25 cellular contexts compared by ENCODE assay signal in the genomic region with DNA sequence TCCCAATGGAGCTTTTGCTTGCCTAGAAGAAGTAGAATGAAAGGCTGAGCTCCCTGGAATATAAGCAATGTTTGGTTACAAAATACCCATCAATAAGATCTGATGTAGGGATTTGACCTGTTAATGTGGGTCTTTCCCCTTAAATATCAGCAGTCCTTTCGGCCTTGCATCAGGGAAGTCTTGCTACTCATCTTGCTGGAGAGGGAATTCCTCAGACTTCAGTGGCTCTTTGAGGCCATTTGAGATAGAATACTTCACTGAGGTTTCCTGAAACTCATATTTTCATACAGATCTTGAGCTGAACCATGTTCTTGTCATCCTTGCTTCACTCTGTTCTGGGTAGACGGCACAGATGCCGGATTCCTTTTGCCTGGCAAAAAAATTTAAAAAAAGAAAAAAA. TPM values are rescaled to one million over a fixed set of nuclear protein-coding genes. Genes with fewer than 3 reads are reported as not detected.
DNase-seq lines count a peak whose midpoint lies in the region; ATAC-seq and TF ChIP-seq lines count a peak whose summit lies in the region.
"Had no signal": no experiment of that assay in that cellular context is flagged by ENCODE, and none has a peak within 500 bp of the region (broad histone marks: within the 10 kb centered on the region; RNA-seq: fewer than 3 reads in every experiment).

No MANE protein-coding gene starts in this region.

- TF ChIP-seq CTCF in MCF 10A (IDR thresholded peaks at IDR 0.05; ENCODE audit: unreplicated experiment) (no peak), mammary epithelial cell (conservative IDR thresholded peaks at IDR 0.05 in 1 of 2, IDR thresholded peaks at IDR 0.05 in 1 of 2; ENCODE audit: extremely low read depth in 1 of 2, insufficient read depth in 1 of 2, low read depth in 1 of 2, low read length in 2 of 2) (no peak), fibroblast of lung (conservative IDR thresholded peaks at IDR 0.05 in 1 of 2, IDR thresholded peaks at IDR 0.05 in 1 of 2; ENCODE audit: low read depth in 1 of 2, low read length in 2 of 2) (no peak), nephron (IDR thresholded peaks at IDR 0.05; ENCODE audit: unreplicated experiment in 3 of 3) (no peak)

- WGBS in mammary epithelial cell (ENCODE audit: low coverage, missing lambda C conversion rate): 100% methylated on average over 3 of the region's 3 CpGs

- no TSS peak for BruUV-seq in MCF 10A (replicated peaks; lab: Mats Ljungman, UMichigan)
- no TSS peak for BruUV-seq in mammary epithelial cell (replicated peaks; lab: Mats Ljungman, UMichigan)

- no peak overlapping the region for H2AFZ ChIP-seq in mammary epithelial cell (ENCODE audit: low read depth, low read length)
- H2AFZ ChIP-seq in fibroblast of lung (ENCODE audit: low read length): no peak overlapping the region

- H3K4me1 Mint-ChIP-seq in MCF 10A (ENCODE audit: insufficient read depth, unreplicated experiment) (peaks cover 13% of the 10 kb centered on the region), nephron (peaks cover 25% of the 10 kb centered on the region)
- H3K4me1 Mint-ChIP-seq: activated naive CD4-positive, alpha-beta T cell treated with anti-CD3 and anti-CD28 coated beads, Interleukin-2, amount 50 U/mL, for 24 hours; natural killer cell; stimulated activated naive CD8-positive, alpha-beta T cell treated with anti-CD3 and anti-CD28 coated beads, Interleukin-15, amount 100 ng/mL, for 72 hours had no signal

- H3K27ac Mint-ChIP-seq in MCF 10A (ENCODE audit: low read depth, unreplicated experiment) (peak overlapping the region; percentile 27), nephron (no peak overlapping the region)
- H3K27ac Mint-ChIP-seq: activated naive CD4-positive, alpha-beta T cell treated with anti-CD3 and anti-CD28 coated beads, Interleukin-2, amount 50 U/mL, for 24 hours; H9; natural killer cell; stimulated activated naive CD8-positive, alpha-beta T cell treated with anti-CD3 and anti-CD28 coated beads, Interleukin-15, amount 100 ng/mL, for 72 hours had no signal

- H3K4me3 ChIP-seq in mammary epithelial cell (replicated peaks in 1 of 3; ENCODE audit: insufficient read depth in 1 of 3, low read depth in 2 of 3, low read length in 3 of 3): no peak overlapping the region
- H3K4me3 ChIP-seq in fibroblast of lung (replicated peaks in 1 of 4; ENCODE audit: control extremely low read depth in 1 of 4, insufficient read depth in 1 of 4, low read depth in 3 of 4, low read length in 4 of 4): peak overlapping the region; percentile 45 to 99 (median 95)
- H3K4me3 ChIP-seq: BLaER1, heart right ventricle had no signal

- H4K20me1 ChIP-seq in mammary epithelial cell (ENCODE audit: insufficient read depth, low read length) (no peaks in the 10 kb centered on the region), fibroblast of lung (ENCODE audit: control insufficient read depth, extremely low read depth, insufficient read depth, low read length) (no peaks in the 10 kb centered on the region)
- H4K20me1 ChIP-seq: BLaER1 had no signal

- intact Hi-C loops in MCF 10A (cut with micrococcal nuclease) (loop anchor here (2.0 kb wide), 1 partner anchor 123 kb away; no protein-coding TSS in a partner anchor), mammary epithelial cell (cut with micrococcal nuclease) (no loop called here)

- dilution Hi-C loops in mammary epithelial cell (cut with HindIII; ENCODE audit: low sequenced_read_pairs): no loop called here

- H3K4me3 Mint-ChIP-seq in MCF 10A (ENCODE audit: unreplicated experiment): peak overlapping the region; percentile 89
- peak overlapping the region in 2 of 3 experiments; percentile 90 to 92 for H3K4me3 Mint-ChIP-seq in nephron
- H3K4me3 Mint-ChIP-seq: activated naive CD4-positive, alpha-beta T cell treated with anti-CD3 and anti-CD28 coated beads, Interleukin-2, amount 50 U/mL, for 24 hours; H9; natural killer cell; stimulated activated naive CD8-positive, alpha-beta T cell treated with anti-CD3 and anti-CD28 coated beads, Interleukin-15, amount 100 ng/mL, for 72 hours had no signal

- H3K27me3 Mint-ChIP-seq in MCF 10A (ENCODE audit: insufficient read depth, unreplicated experiment) (no peaks in the 10 kb centered on the region), nephron (ENCODE audit: low read depth) (peaks cover 81% of the 10 kb centered on the region)

- DNase-seq in MCF 10A (ENCODE audit: unreplicated experiment) (no peak), mammary epithelial cell (no peak), fibroblast of lung (ENCODE audit: low read depth in 2 of 2) (peak in 1 of 2 donors; percentile 33), cerebellar cortex (ENCODE audit: low spot score) (no peak)
- no peak for DNase-seq in stimulated activated CD4-positive, alpha-beta T cell treated with anti-CD3 and anti-CD28 coated beads, Interleukin-4, amount 100 ng/mL, for 4 hours
- DNase-seq in activated CD4-positive, alpha-beta T cell treated with anti-CD3 and anti-CD28 coated beads, Interleukin-2, amount 50 U/mL, for 48 hours: no peak
- DNase-seq: anterior cingulate cortex; COR-L47; dermis blood vessel endothelial cell; DMS79; foreskin keratinocyte; H9; heart right ventricle; natural killer cell; NCI-H1417 treated with DMSO at 0.1 percent for 48 hours; NCI-H82; SK-N-SH; stimulated activated naive CD8-positive, alpha-beta T cell treated with anti-CD3 and anti-CD28 coated beads, Interleukin-15, amount 100 ng/mL, for 72 hours; T-helper 2 cell had no signal

- H3K27me3 ChIP-seq in mammary epithelial cell (ENCODE audit: insufficient read depth, low read length) (no peaks in the 10 kb centered on the region), fibroblast of lung (ENCODE audit: control insufficient read depth, insufficient read depth, low read length) (no peaks in the 10 kb centered on the region)

- H3K4me1 ChIP-seq in mammary epithelial cell (ENCODE audit: insufficient read depth, low read length) (peaks cover 12% of the 10 kb centered on the region), fibroblast of lung (ENCODE audit: control insufficient read depth, extremely low read depth, insufficient read depth, low read length) (peaks cover 6% of the 10 kb centered on the region)

- H3K36me3 ChIP-seq in mammary epithelial cell (ENCODE audit: insufficient read depth, low read length) (peaks cover 3% of the 10 kb centered on the region), fibroblast of lung (ENCODE audit: control insufficient read depth, insufficient read depth, low read length) (peaks cover 4% of the 10 kb centered on the region)
- H3K36me3 ChIP-seq: BLaER1, heart right ventricle, tibial nerve had no signal

- H3K79me2 ChIP-seq in mammary epithelial cell (ENCODE audit: insufficient read depth, low read length): peaks cover 76% of the 10 kb centered on the region
- H3K79me2 ChIP-seq in fibroblast of lung (ENCODE audit: control insufficient read depth, insufficient read depth, low read length): peaks cover 95% of the 10 kb centered on the region

- H3K9ac ChIP-seq in mammary epithelial cell (ENCODE audit: insufficient read depth, low read length) (no peak overlapping the region), fibroblast of lung (ENCODE audit: insufficient read depth, low read length) (peak overlapping the region; percentile 56)
- H3K9ac ChIP-seq: BLaER1, SK-N-SH had no signal

- H3K9me3 ChIP-seq in mammary epithelial cell (replicated peaks; ENCODE audit: insufficient read depth, low read length): no peaks in the 10 kb centered on the region
- no peaks in the 10 kb centered on the region for H3K9me3 ChIP-seq in fibroblast of lung (ENCODE audit: control insufficient read depth, insufficient read depth, low read depth, low read length)
- H3K9me3 ChIP-seq: heart right ventricle, SK-N-SH, tibial nerve had no signal

- CTCF ChIA-PET in MCF 10A (lab: Yijun Ruan, JAX) (interaction anchor here (0.5 to 1.3 kb wide), 4 partner anchors 23 to 78 kb away, joined by 3 to 4 read pairs (median 4); no protein-coding TSS in a partner anchor), mammary epithelial cell (lab: Charles Lee; ENCODE audit: low non-redundant PET) (no interaction called here)

- H3K27ac ChIP-seq in mammary epithelial cell (ENCODE audit: insufficient read depth, low read depth, low read length): no peak overlapping the region
- peak overlapping the region; percentile 54 for H3K27ac ChIP-seq in fibroblast of lung (ENCODE audit: insufficient read depth, low read length)
- H3K27ac ChIP-seq: BLaER1, foreskin keratinocyte, heart right ventricle, RWPE1, tibial nerve had no signal

- POLR2A ChIA-PET in MCF 10A (lab: Yijun Ruan, JAX): interaction anchor here (0.7 to 5.7 kb wide), 7 partner anchors 11 to 424 kb away, joined by 3 to 54 read pairs (median 4); no protein-coding TSS in a partner anchor

- in situ Hi-C loops in mammary epithelial cell (cut with MboI; ENCODE audit: low sequenced_read_pairs in 2 of 2): no loop called here

- no peak overlapping the region for H3K4me2 ChIP-seq in mammary epithelial cell (ENCODE audit: insufficient read depth, low read depth, low read length)
- peak overlapping the region; percentile 67 for H3K4me2 ChIP-seq in fibroblast of lung (ENCODE audit: extremely low read depth, insufficient read depth, low read length)
- H3K4me2 ChIP-seq: BLaER1, SK-N-SH had no signal

- H3K36me3 Mint-ChIP-seq in MCF 10A (ENCODE audit: insufficient read depth, unreplicated experiment): peaks cover 20% of the 10 kb centered on the region
- H3K36me3 Mint-ChIP-seq in nephron (ENCODE audit: low read depth): peaks cover 15% of the 10 kb centered on the region
- H3K36me3 Mint-ChIP-seq: activated naive CD4-positive, alpha-beta T cell treated with anti-CD3 and anti-CD28 coated beads, Interleukin-2, amount 50 U/mL, for 24 hours; natural killer cell had no signal

- ATAC-seq in HG02623 (IDR thresholded peaks at IDR 0.05; ENCODE audit: unreplicated experiment): no peak
- ATAC-seq: foreskin keratinocyte; heart right ventricle; natural killer cell; stimulated activated naive CD8-positive, alpha-beta T cell treated with anti-CD3 and anti-CD28 coated beads, Interleukin-15, amount 100 ng/mL, for 72 hours had no signal

- H3K9me3 Mint-ChIP-seq in MCF 10A (ENCODE audit: unreplicated experiment) (no peaks in the 10 kb centered on the region), nephron (no peaks in the 10 kb centered on the region)
- H3K9me3 Mint-ChIP-seq: activated naive CD4-positive, alpha-beta T cell treated with anti-CD3 and anti-CD28 coated beads, Interleukin-2, amount 50 U/mL, for 24 hours; H9; natural killer cell; stimulated activated naive CD8-positive, alpha-beta T cell treated with anti-CD3 and anti-CD28 coated beads, Interleukin-15, amount 100 ng/mL, for 72 hours had no signal

RNA-seq across cellular contexts. Expression of a gene that starts 3.9 kb away (rescaled TPM):
- total RNA-seq in MCF 10A (2022) (30.2 and 31.6 TPM in 2 replicates), mammary epithelial cell (10 to 100 TPM in 1 of 2 donors, under 1 TPM in 1; 0.83 to 17.6 TPM), fibroblast of lung (36.0 and 118 TPM in 2 replicates)
- polyA plus RNA-seq in mammary epithelial cell (23.2 TPM), fibroblast of lung (85.2 and 97.7 TPM in 2 replicates)
- polyA minus RNA-seq in mammary epithelial cell (2.3 TPM), fibroblast of lung (ENCODE audit: low replicate concordance) (24.2 and 33.9 TPM in 2 replicates)
- 83.8 and 115 TPM in 2 replicates for polyA plus RNA-seq in fibroblast of lung (2012)
- total RNA-seq: dermis blood vessel endothelial cell, natural killer cell had no signal

Comparison
In these comparisons a context has a peak if more than half of its experiments do, and no peak if none do; other contexts are left out.
1. H3K4me3 ChIP-seq: peak in fibroblast of lung (4 of 4); none in mammary epithelial cell (0 of 3).